ENCODE assay signal across 27 cellular contexts in genomic region chr16:2257726-2258125, GRCh38. TPM values are rescaled to one million over a fixed set of nuclear protein-coding genes. Genes with fewer than 3 reads are reported as not detected.
"Had no signal": no experiment of that assay in that cellular context is flagged by ENCODE, and none has a peak within 500 bp of the region (broad histone marks: within the 10 kb centered on the region; RNA-seq: fewer than 3 reads in every experiment).

No MANE protein-coding gene starts in this region.

- DNase-seq: activated B cell treated with CpG ODN at 0.5 μM for 24 hours; activated CD4-positive, alpha-beta T cell treated with anti-CD3 and anti-CD28 coated beads, Interleukin-2, amount 50 U/mL, for 1 hour; activated CD8-positive, alpha-beta memory T cell treated with anti-CD3 and anti-CD28 coated beads, Interleukin-2, amount 50 U/mL, for 4 hours; activated CD8-positive, alpha-beta T cell treated with anti-CD3 and anti-CD28 coated beads for 36 hours; activated effector memory CD4-positive, alpha-beta T cell treated with Interleukin-2 at 50 U/mL for 16 hours; activated naive CD4-positive, alpha-beta T cell treated with Interleukin-2 at 50 U/mL for 16 hours; activated T-cell treated with anti-CD3 and anti-CD28 coated beads, Interleukin-2, amount 50 U/mL, for 1 hour; amniotic stem cell; MG63; MV-4-11; NCI-H1092 treated with DMSO at 0.1 percent for 48 hours; NCI-H1417 treated with DMSO at 0.1 percent for 48 hours; NCI-H1694; NCI-H2029; NCI-H2107; NCI-H2171 treated with DMSO at 0.1 percent for 48 hours; NCI-H226; NCI-H526; NCI-H82; SIG-M5; T-cell; T-helper 2 cell; T1000 had no signal

- H3K4me1 Mint-ChIP-seq: brain, T-cell had no signal

- H3K9me3 Mint-ChIP-seq: activated B cell treated with CpG ODN at 0.5 μM for 24 hours; activated CD8-positive, alpha-beta T cell treated with anti-CD3 and anti-CD28 coated beads for 36 hours; activated T-helper 1 cell treated with anti-CD3 and anti-CD28 coated beads, Interleukin-12 subunit alpha, Interleukin-12 subunit beta, Interleukin-2, Interleukin-4 antibody, amounts not matched to agents 30 ng/mL and 10 ng/mL and 1 ng/mL, durations not matched to agents 14 hours and 24 hours and 36 hours; brain; central memory CD8-positive, alpha-beta T cell; T-cell had no signal

- ATAC-seq: activated CD8-positive, alpha-beta T cell treated with anti-CD3 and anti-CD28 coated beads for 36 hours; T-cell had no signal

- H3K4me3 Mint-ChIP-seq: activated B cell treated with CpG ODN at 0.5 μM for 24 hours; activated CD8-positive, alpha-beta T cell treated with anti-CD3 and anti-CD28 coated beads for 36 hours; activated T-helper 1 cell treated with anti-CD3 and anti-CD28 coated beads, Interleukin-12 subunit alpha, Interleukin-12 subunit beta, Interleukin-2, Interleukin-4 antibody, amounts not matched to agents 30 ng/mL and 10 ng/mL and 1 ng/mL, durations not matched to agents 14 hours and 24 hours and 36 hours; brain; central memory CD8-positive, alpha-beta T cell; T-cell had no signal

- H3K27me3 Mint-ChIP-seq: activated B cell treated with CpG ODN at 0.5 μM for 24 hours; activated CD8-positive, alpha-beta T cell treated with anti-CD3 and anti-CD28 coated beads for 36 hours; brain; central memory CD8-positive, alpha-beta T cell; T-cell had no signal

- H3K27ac Mint-ChIP-seq: activated B cell treated with CpG ODN at 0.5 μM for 24 hours; activated CD8-positive, alpha-beta T cell treated with anti-CD3 and anti-CD28 coated beads for 36 hours; activated T-helper 1 cell treated with anti-CD3 and anti-CD28 coated beads, Interleukin-12 subunit alpha, Interleukin-12 subunit beta, Interleukin-2, Interleukin-4 antibody, amounts not matched to agents 30 ng/mL and 10 ng/mL and 1 ng/mL, durations not matched to agents 14 hours and 24 hours and 36 hours; T-cell had no signal

RNA-seq across cellular contexts. Expression of gene DNASE1L2, which starts 21.5 kb away (rescaled TPM):
- total RNA-seq: ascending aorta had no signal
